In the genomic region with DNA sequence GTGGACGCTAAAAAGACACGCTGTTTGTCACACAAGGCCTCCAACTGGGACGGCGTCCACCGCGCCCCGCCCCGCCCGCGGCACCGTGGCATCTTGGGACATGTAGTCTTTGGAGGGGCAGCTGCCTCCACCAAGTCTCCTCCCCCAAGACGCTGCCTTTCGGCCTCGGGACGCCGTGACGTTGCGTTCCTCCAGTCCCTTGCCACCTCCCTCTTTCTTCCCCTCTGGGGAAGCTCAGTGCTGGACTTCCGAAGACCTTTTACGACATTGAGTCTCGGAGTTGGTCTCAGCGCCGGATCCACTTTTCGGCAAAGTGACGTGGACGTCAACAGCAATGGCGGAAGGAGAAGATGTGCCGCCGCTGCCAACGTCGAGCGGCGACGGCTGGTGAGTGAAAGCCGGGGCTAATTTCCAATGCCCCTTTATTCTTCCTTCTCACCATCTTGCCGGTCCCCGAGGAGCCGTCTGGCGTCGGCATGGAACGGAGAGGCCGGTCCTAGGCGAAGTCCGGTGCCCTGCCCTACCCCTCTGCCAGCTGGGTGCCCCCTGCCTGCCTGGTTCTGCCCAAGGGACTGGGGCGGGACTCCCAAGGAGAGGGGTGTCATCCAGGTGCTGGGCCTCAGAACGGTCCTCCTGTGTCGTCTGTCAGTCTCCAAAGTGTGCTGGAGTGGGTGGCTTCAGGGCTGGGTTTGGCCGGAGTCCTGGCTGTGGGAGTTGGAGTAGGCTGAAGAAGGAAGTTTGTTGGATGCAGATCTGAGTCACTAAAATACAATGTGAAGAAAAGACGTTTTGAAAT, we compare ENCODE assay signal across 8 cellular contexts. TPM values are rescaled to one million over a fixed set of nuclear protein-coding genes. Genes with fewer than 3 reads are reported as not detected.
DNase-seq lines count a peak whose midpoint lies in the region; ATAC-seq and TF ChIP-seq lines count a peak whose summit lies in the region.

A gene (plus strand): TSS at position 308 of the 796 bp plus-strand sequence. CDS start 27 bp downstream, at position 335.

- under 1% methylated on average over 31 of the region's 49 CpGs for WGBS in mammary epithelial cell (ENCODE audit: low coverage, missing lambda C conversion rate)

- in situ Hi-C loops in mammary epithelial cell (cut with MboI; ENCODE audit: low sequenced_read_pairs in 2 of 2) = loop anchor here in 1 of 2 donors (10.0 kb wide), 1 partner anchor 426 kb away; no protein-coding TSS in a partner anchor

- H3K9ac ChIP-seq in mammary epithelial cell (ENCODE audit: insufficient read depth, low read length) (peak within 1 kb of the TSS; percentile 93), skeletal muscle tissue (ENCODE audit: low read depth in 1 of 3, low read length in 3 of 3) (peak within 1 kb of the TSS; percentile 97 to 100 (median 100))

- CTCF ChIA-PET in AG04449 (lab: Yijun Ruan, JAX) = interaction anchor here (0.8 to 2.1 kb wide), 9 partner anchors 17 to 453 kb away, joined by 3 to 12 read pairs (median 3); no protein-coding TSS in a partner anchor
- CTCF ChIA-PET in mammary epithelial cell (lab: Charles Lee; ENCODE audit: low non-redundant PET) = interaction anchor here (0.8 to 0.9 kb wide), 2 partner anchors 141 to 418 kb away, joined by 4 to 7 read pairs; no protein-coding TSS in a partner anchor

- H2AFZ ChIP-seq in mammary epithelial cell (ENCODE audit: low read depth, low read length) = peak within 1 kb of the TSS; percentile 85

- BruUV-seq in mammary epithelial cell (replicated peaks; lab: Mats Ljungman, UMichigan) = no TSS peak

- dilution Hi-C loops in mammary epithelial cell (cut with HindIII; ENCODE audit: low sequenced_read_pairs) = no loop called here

- H3K27ac ChIP-seq in WERI-Rb-1 (peak within 1 kb of the TSS; percentile 83), mammary epithelial cell (ENCODE audit: insufficient read depth, low read depth, low read length) (peak within 1 kb of the TSS; percentile 90), skeletal muscle tissue (ENCODE audit: low read depth, low read length) (peak within 1 kb of the TSS; percentile 98)

- no peaks in the 10 kb centered on the region; the same call in 1 of the 2 replicates for H3K36me3 ChIP-seq in WERI-Rb-1
- H3K36me3 ChIP-seq in mammary epithelial cell (ENCODE audit: insufficient read depth, low read length) = no peaks in the 10 kb centered on the region
- H3K36me3 ChIP-seq in skeletal muscle tissue (ENCODE audit: control insufficient read depth in 3 of 3, insufficient read depth in 3 of 3, low read length in 3 of 3) = no peaks in the 10 kb centered on the region

- peak within 1 kb of the TSS; percentile 97 for H3K4me3 ChIP-seq in AG04449 (ENCODE audit: low read depth, low read length)
- H3K4me3 ChIP-seq in WERI-Rb-1 (ENCODE audit: low read depth, low read length) = peak within 1 kb of the TSS; percentile 67
- H3K4me3 ChIP-seq in mammary epithelial cell (replicated peaks in 1 of 3; ENCODE audit: insufficient read depth in 1 of 3, low read depth in 2 of 3, low read length in 3 of 3) = peak within 1 kb of the TSS; percentile 78 to 93 (median 89)
- H3K4me3 ChIP-seq in iPS-18c (ENCODE audit: insufficient read depth, low read depth, low read length) = peak within 1 kb of the TSS; percentile 89
- peak within 1 kb of the TSS; percentile 93 to 98 (median 93) for H3K4me3 ChIP-seq in skeletal muscle tissue (ENCODE audit: low read length in 3 of 3)

- H3K9me3 ChIP-seq in WERI-Rb-1 (ENCODE audit: severe bottlenecking) (no peaks in the 10 kb centered on the region), mammary epithelial cell (replicated peaks; ENCODE audit: insufficient read depth, low read length) (no peaks in the 10 kb centered on the region), iPS-18c (ENCODE audit: control insufficient read depth, insufficient read depth, low read length) (no peaks in the 10 kb centered on the region), skeletal muscle tissue (ENCODE audit: control insufficient read depth in 3 of 3, low read length in 3 of 3) (no peaks in the 10 kb centered on the region)

- TF ChIP-seq CTCF in AG04449 (IDR thresholded peaks at IDR 0.05; ENCODE audit: insufficient read depth, low read length, missing control alignments) = no peak
- no peak for TF ChIP-seq CTCF in WERI-Rb-1 (IDR thresholded peaks at IDR 0.05; ENCODE audit: low read depth, low read length)
- TF ChIP-seq CTCF in mammary epithelial cell (conservative IDR thresholded peaks at IDR 0.05 in 1 of 2, IDR thresholded peaks at IDR 0.05 in 1 of 2; ENCODE audit: extremely low read depth in 1 of 2, insufficient read depth in 1 of 2, low read depth in 1 of 2, low read length in 2 of 2) = peak in 1 of 2 donors; percentile 19

- peak; percentile 98 for DNase-seq in AG04449 (ENCODE audit: low read depth, low spot score)
- DNase-seq in NCI-H2227 (lab: John Stamatoyannopoulos, UW; ENCODE audit: unreplicated experiment) = peak; percentile 97
- DNase-seq in WERI-Rb-1 = peak; percentile 99
- peak; percentile 100 for DNase-seq in mammary epithelial cell

- H3K4me2 ChIP-seq in mammary epithelial cell (ENCODE audit: insufficient read depth, low read depth, low read length) = peak within 1 kb of the TSS; percentile 87

- POLR2A ChIA-PET in AG04449 (lab: Yijun Ruan, JAX) = interaction anchor here (0.5 to 1.6 kb wide), 9 partner anchors 9 to 389 kb away, joined by 3 to 15 read pairs (median 3); no protein-coding TSS in a partner anchor

- intact Hi-C loops in mammary epithelial cell (cut with micrococcal nuclease) = loop anchor here (1.0 kb wide), 1 partner anchor 8 kb away; no protein-coding TSS in a partner anchor

- H4K20me1 ChIP-seq in mammary epithelial cell (ENCODE audit: insufficient read depth, low read length) = no peaks in the 10 kb centered on the region

- peaks cover 49% of the 10 kb centered on the region for H3K79me2 ChIP-seq in mammary epithelial cell (ENCODE audit: insufficient read depth, low read length)

- ATAC-seq in GM18907 (IDR thresholded peaks at IDR 0.05; ENCODE audit: unreplicated experiment) (peak; percentile 100), HG03159 (IDR thresholded peaks at IDR 0.05; ENCODE audit: unreplicated experiment) (peak; percentile 100)

- H3K27me3 ChIP-seq in WERI-Rb-1 (ENCODE audit: insufficient read depth, low read depth, severe bottlenecking) = no peaks in the 10 kb centered on the region
- H3K27me3 ChIP-seq in mammary epithelial cell (ENCODE audit: insufficient read depth, low read length) = no peaks in the 10 kb centered on the region
- no peaks in the 10 kb centered on the region for H3K27me3 ChIP-seq in skeletal muscle tissue (ENCODE audit: control insufficient read depth in 3 of 3, insufficient read depth in 3 of 3, low read length in 3 of 3)

- H3K4me1 ChIP-seq in mammary epithelial cell (ENCODE audit: insufficient read depth, low read length) (peaks cover 22% of the 10 kb centered on the region), skeletal muscle tissue (ENCODE audit: control insufficient read depth in 3 of 3, insufficient read depth in 3 of 3, low read length in 3 of 3) (peaks cover 15 to 46% (median 30%) of the 10 kb centered on the region in 3 donors)

RNA-seq across cellular contexts. Expression of the gene that starts here (rescaled TPM):
- total RNA-seq in mammary epithelial cell (10 to 100 TPM; 54.3 to 57.1 TPM), skeletal muscle tissue (45.9 TPM)
- 17.8 TPM for polyA plus RNA-seq in mammary epithelial cell
- polyA minus RNA-seq in mammary epithelial cell = 17.3 TPM

Comparison
In these comparisons a context has a peak if more than half of its experiments do, and no peak if none do; other contexts are left out.
1. Peak in every context shown above with its lines: DNase-seq, ATAC-seq, H3K4me3 ChIP-seq and H3K27ac ChIP-seq.